ENCODE assay signal across 16 cellular contexts in the genomic region with DNA sequence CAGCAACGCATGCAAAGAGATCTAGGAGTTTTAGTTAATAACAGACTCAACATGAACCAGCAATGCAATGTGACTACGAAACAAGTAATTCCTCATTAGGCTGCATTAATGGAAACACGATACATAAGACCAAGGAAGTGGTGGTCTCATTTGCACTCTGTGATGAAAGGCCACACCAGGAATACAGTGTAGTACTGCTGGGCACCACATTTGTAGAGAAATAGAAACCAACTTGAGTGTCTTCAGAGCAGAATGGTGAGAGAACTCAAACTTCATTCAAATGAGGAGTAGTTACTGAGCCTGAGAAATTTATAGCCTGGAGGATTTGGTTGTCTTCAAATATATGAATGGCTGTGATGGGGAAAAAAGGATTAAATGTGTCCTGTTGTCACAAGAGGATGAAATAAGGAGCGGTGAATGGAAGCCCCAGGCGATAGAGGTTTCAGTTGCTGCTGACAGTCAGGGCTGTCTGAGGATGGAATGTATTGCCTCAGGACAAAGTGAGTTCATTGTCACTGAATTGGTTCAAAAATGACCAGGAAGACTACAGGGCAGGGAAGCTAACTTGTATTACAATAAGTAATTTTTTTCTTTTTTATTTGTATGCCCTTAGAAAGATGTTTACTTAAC. TPM values are rescaled to one million over a fixed set of nuclear protein-coding genes. Genes with fewer than 3 reads are reported as not detected.
DNase-seq lines count a peak whose midpoint lies in the region; ATAC-seq and TF ChIP-seq lines count a peak whose summit lies in the region.
"Had no signal": no experiment of that assay in that cellular context is flagged by ENCODE, and none has a peak within 500 bp of the region (broad histone marks: within the 10 kb centered on the region; RNA-seq: fewer than 3 reads in every experiment).

No MANE protein-coding gene starts in this region.

- no peak for TF ChIP-seq CTCF in GM13977 (IDR thresholded peaks at IDR 0.05; ENCODE audit: extremely low read depth, insufficient read depth, missing control alignments)

- H3K9me3 Mint-ChIP-seq in activated T-cell treated with anti-CD3 and anti-CD28 coated beads, Interleukin-2, amount 50 U/mL, for 72 hours, result no peaks in the 10 kb centered on the region
- H3K9me3 Mint-ChIP-seq in IgD-negative memory B cell, result no peaks in the 10 kb centered on the region
- H3K9me3 Mint-ChIP-seq in stimulated activated effector memory CD8-positive, alpha-beta T cell treated with anti-CD3 and anti-CD28 coated beads, Interleukin-12 subunit alpha, Interleukin-12 subunit beta, amount 100 ng/mL, for 72 hours, result no peaks in the 10 kb centered on the region

- peaks cover 57% of the 10 kb centered on the region for H3K4me1 Mint-ChIP-seq in activated T-cell treated with anti-CD3 and anti-CD28 coated beads, Interleukin-2, amount 50 U/mL, for 72 hours (ENCODE audit: low read depth)
- H3K4me1 Mint-ChIP-seq in IgD-negative memory B cell, result peaks cover 25 to 34% (median 32%) of the 10 kb centered on the region in 3 donors
- peaks cover 51% of the 10 kb centered on the region for H3K4me1 Mint-ChIP-seq in stimulated activated effector memory CD8-positive, alpha-beta T cell treated with anti-CD3 and anti-CD28 coated beads, Interleukin-12 subunit alpha, Interleukin-12 subunit beta, amount 100 ng/mL, for 72 hours

- peak overlapping the region; percentile 11 to 61 for H3K4me3 Mint-ChIP-seq in activated T-cell treated with anti-CD3 and anti-CD28 coated beads, Interleukin-2, amount 50 U/mL, for 72 hours
- H3K4me3 Mint-ChIP-seq in IgD-negative memory B cell, result peak overlapping the region in 2 of 4 donors; percentile 36 to 70
- H3K4me3 Mint-ChIP-seq in stimulated activated effector memory CD8-positive, alpha-beta T cell treated with anti-CD3 and anti-CD28 coated beads, Interleukin-12 subunit alpha, Interleukin-12 subunit beta, amount 100 ng/mL, for 72 hours, result peak overlapping the region; percentile 11

- DNase-seq in activated T-cell treated with anti-CD3 and anti-CD28 coated beads, Interleukin-2, amount 50 U/mL, for 72 hours, result no peak
- DNase-seq in activated T-cell treated with anti-CD3 and anti-CD28 coated beads for 4 hours, result no peak
- peak; percentile 21 for DNase-seq in dermis blood vessel endothelial cell
- DNase-seq in stimulated activated effector memory CD8-positive, alpha-beta T cell treated with anti-CD3 and anti-CD28 coated beads, Interleukin-12 subunit alpha, Interleukin-12 subunit beta, amount 100 ng/mL, for 72 hours (ENCODE audit: low spot score in 2 of 2), result no peak
- no peak for DNase-seq in GM13977 (ENCODE audit: low spot score)
- DNase-seq: activated CD4-positive, CD25-positive, alpha-beta regulatory T cell treated with anti-CD3 and anti-CD28 coated beads, Interleukin-2, amount 50 U/mL, for 72 hours; activated effector memory CD4-positive, alpha-beta T cell treated with Interleukin-2 at 50 U/mL for 16 hours; DMS53; heart right ventricle; left cardiac atrium; MG63; stimulated activated CD4-positive, alpha-beta T cell treated with anti-CD3 and anti-CD28 coated beads, Interleukin-2, amount 100 ng/mL, for 24 hours; uterus had no signal

- no peaks in the 10 kb centered on the region for H3K27me3 Mint-ChIP-seq in activated T-cell treated with anti-CD3 and anti-CD28 coated beads, Interleukin-2, amount 50 U/mL, for 72 hours (ENCODE audit: low read depth)
- H3K27me3 Mint-ChIP-seq in IgD-negative memory B cell, result no peaks in the 10 kb centered on the region

- peak in 1 of 2 donors; percentile 27 for ATAC-seq in activated T-cell treated with anti-CD3 and anti-CD28 coated beads, Interleukin-2, amount 50 U/mL, for 72 hours (replicated peaks in 1 of 2)
- no peak for ATAC-seq in stimulated activated effector memory CD8-positive, alpha-beta T cell treated with anti-CD3 and anti-CD28 coated beads, Interleukin-12 subunit alpha, Interleukin-12 subunit beta, amount 100 ng/mL, for 72 hours
- ATAC-seq in GM18498 (IDR thresholded peaks at IDR 0.05; ENCODE audit: unreplicated experiment), result no peak
- no peak for ATAC-seq in esophagus mucosa
- ATAC-seq: left cardiac atrium had no signal

- in situ Hi-C loops in GM13977 (cut with MboI; ENCODE audit: low pct_unique_long_range_greater_than_20kb, low sequenced_read_pairs, unreplicated experiment), result no loop called here

- H3K27ac Mint-ChIP-seq in activated T-cell treated with anti-CD3 and anti-CD28 coated beads, Interleukin-2, amount 50 U/mL, for 72 hours, result peak overlapping the region; percentile 83
- peak overlapping the region in 2 of 3 donors; percentile 21 to 78 for H3K27ac Mint-ChIP-seq in IgD-negative memory B cell
- peak overlapping the region; percentile 38 for H3K27ac Mint-ChIP-seq in stimulated activated effector memory CD8-positive, alpha-beta T cell treated with anti-CD3 and anti-CD28 coated beads, Interleukin-12 subunit alpha, Interleukin-12 subunit beta, amount 100 ng/mL, for 72 hours

- peaks cover 2 to 19% of the 10 kb centered on the region in 2 donors for H3K36me3 Mint-ChIP-seq in activated T-cell treated with anti-CD3 and anti-CD28 coated beads, Interleukin-2, amount 50 U/mL, for 72 hours (ENCODE audit: insufficient read depth in 2 of 2)
- peaks cover 4% of the 10 kb centered on the region for H3K36me3 Mint-ChIP-seq in IgD-negative memory B cell
- H3K36me3 Mint-ChIP-seq in stimulated activated effector memory CD8-positive, alpha-beta T cell treated with anti-CD3 and anti-CD28 coated beads, Interleukin-12 subunit alpha, Interleukin-12 subunit beta, amount 100 ng/mL, for 72 hours, result peaks cover 66% of the 10 kb centered on the region

RNA-seq across cellular contexts. Expression of gene NFKB1, which starts 50.9 kb away (rescaled TPM):
- 100 to 1,000 TPM; 151 to 167 TPM for total RNA-seq in activated T-cell treated with anti-CD3 and anti-CD28 coated beads, Interleukin-2, amount 50 U/mL, for 72 hours
- polyA plus RNA-seq in IgD-negative memory B cell, result 10.4 TPM
- 64.5 and 73.2 TPM in 2 replicates for total RNA-seq in dermis blood vessel endothelial cell
- total RNA-seq in esophagus mucosa, result 35.2 TPM
